In genomic region chr12:11497995-11498394, GRCh38 we compare ENCODE assay signal across 13 cellular contexts.
A peak's percentile ranks its signal among the peaks of the same experiment; 100 is the strongest.
DNase-seq lines count a peak whose midpoint lies in the region; ATAC-seq and TF ChIP-seq lines count a peak whose summit lies in the region.
"Had no signal": no experiment of that assay in that cellular context is flagged by ENCODE, and none has a peak within 500 bp of the region (broad histone marks: within the 10 kb centered on the region; RNA-seq: fewer than 3 reads in every experiment).

No MANE protein-coding gene starts in this region.

- WGBS in stomach, 5 donors: 73 to 86% (median 79%) methylated on average over 4 of the region's 4 CpGs

- in situ Hi-C loops in HAP-1 (cut with MboI; ENCODE audit: low sequenced_read_pairs): no loop called here

- H3K4me3 ChIP-seq in GM12864 (ENCODE audit: low read depth, low read length): no peak overlapping the region
- no peak overlapping the region for H3K4me3 ChIP-seq in stomach
- no peak overlapping the region for H3K4me3 ChIP-seq in foreskin fibroblast (ENCODE audit: low read depth in 1 of 2, low read length in 2 of 2)
- H3K4me3 ChIP-seq in HAP-1: no peak overlapping the region
- H3K4me3 ChIP-seq: lung had no signal

- no peaks in the 10 kb centered on the region for H3K36me3 ChIP-seq in stomach
- H3K36me3 ChIP-seq in HAP-1 (replicated peaks): no peaks in the 10 kb centered on the region

- DNase-seq in GM12864 (ENCODE audit: low read depth) (peak; percentile 22), NAMALWA (ENCODE audit: low spot score) (peak; percentile 85), stomach (no peak), foreskin fibroblast (no peak), HAP-1 (ENCODE audit: low spot score in 2 of 2) (no peak)
- DNase-seq: central memory CD4-positive, alpha-beta T cell; GF-D8; hypothalamus; NCI-H226 had no signal

- H3K27me3 ChIP-seq in stomach (peaks cover 0 to 63% (median 9%) of the 10 kb centered on the region in 3 donors), HAP-1 (ENCODE audit: low read depth) (peaks cover 10% of the 10 kb centered on the region; the same call in 1 of the 2 replicates)

- intact Hi-C loops in stomach (cut with DNase I; ENCODE audit: low total_unique reads): no loop called here

- no peak overlapping the region for H3K27ac ChIP-seq in stomach

- no peak for TF ChIP-seq POLR2A in stomach (IDR thresholded peaks at IDR 0.05)

- H3K4me1 ChIP-seq in stomach (peaks cover 4 to 12% (median 9%) of the 10 kb centered on the region in 4 donors), HAP-1 (no peaks in the 10 kb centered on the region)

- ATAC-seq in GM19351 (IDR thresholded peaks at IDR 0.05; ENCODE audit: unreplicated experiment) (peak; percentile 88), HG02870 (IDR thresholded peaks at IDR 0.05; ENCODE audit: unreplicated experiment) (peak; percentile 74), HG03442 (IDR thresholded peaks at IDR 0.05; ENCODE audit: unreplicated experiment) (no peak)

- H3K9me3 ChIP-seq in stomach (no peaks in the 10 kb centered on the region), HAP-1 (no peaks in the 10 kb centered on the region)

- TF ChIP-seq CTCF in GM12864 (IDR thresholded peaks at IDR 0.05; ENCODE audit: low read depth, low read length, missing control alignments) (no peak), stomach (IDR thresholded peaks at IDR 0.05) (no peak), foreskin fibroblast (IDR thresholded peaks at IDR 0.05; ENCODE audit: low read depth, low read length) (no peak)

- TF ChIP-seq EP300 in stomach (IDR thresholded peaks at IDR 0.05): no peak

Comparison
In these comparisons a context has a peak if more than half of its experiments do, and no peak if none do; other contexts are left out.
1. DNase-seq: peak in GM12864 (single experiment) and NAMALWA (single experiment); none in stomach (single experiment), foreskin fibroblast (0 of 2) and HAP-1 (0 of 2).